ENCODE assay signal across 12 cellular contexts in genomic region chr22:44057411-44057987, GRCh38. TPM values are rescaled to one million over a fixed set of nuclear protein-coding genes. Genes with fewer than 3 reads are reported as not detected.
A peak's percentile ranks its signal among the peaks of the same experiment; 100 is the strongest.
DNase-seq lines count a peak whose midpoint lies in the region; ATAC-seq, FAIRE-seq and TF ChIP-seq lines count a peak whose summit lies in the region.
"Had no signal": no experiment of that assay in that cellular context is flagged by ENCODE, and none has a peak within 500 bp of the region (broad histone marks: within the 10 kb centered on the region; RNA-seq: fewer than 3 reads in every experiment).

No MANE protein-coding gene starts in this region.

- no peak overlapping the region for H3K4me3 Mint-ChIP-seq in H9
- H3K4me3 Mint-ChIP-seq: activated naive CD4-positive, alpha-beta T cell treated with anti-CD3 and anti-CD28 coated beads for 36 hours; WTC11 had no signal

- no peak overlapping the region for H4K91ac ChIP-seq in H9 (ENCODE audit: insufficient read length, low read depth, low read length)

- H3K79me2 ChIP-seq in GM12878 (ENCODE audit: control insufficient read depth, insufficient read depth, low read length) (peaks cover 41% of the 10 kb centered on the region), H9 (ENCODE audit: insufficient read depth, low read length) (no peaks in the 10 kb centered on the region)

- H2BK5ac ChIP-seq in H9 (ENCODE audit: insufficient read length, low read length), result no peak overlapping the region

- H3K27me3 ChIP-seq in GM12878 (replicated peaks in 1 of 2; ENCODE audit: control insufficient read depth in 2 of 2, insufficient read depth in 2 of 2, low read length in 1 of 2) (no peaks in the 10 kb centered on the region), heart right ventricle (no peaks in the 10 kb centered on the region), prostate gland (replicated peaks; ENCODE audit: insufficient read depth) (no peaks in the 10 kb centered on the region), uterus (no peaks in the 10 kb centered on the region), H9 (ENCODE audit: insufficient read depth, low read length) (no peaks in the 10 kb centered on the region)
- H3K27me3 ChIP-seq: neutrophil, tibial nerve had no signal

- H4K8ac ChIP-seq in H9 (replicated peaks; ENCODE audit: insufficient read length, low read depth, low read length), result no peak overlapping the region

- no peak overlapping the region for H4K5ac ChIP-seq in H9 (ENCODE audit: insufficient read length, low read depth, low read length)

- H3K27ac ChIP-seq in GM12878 (ENCODE audit: control insufficient read depth, insufficient read depth) (no peak overlapping the region), heart right ventricle (peak overlapping the region in 9 of 10 donors; percentile 50 to 85 (median 78)), prostate gland (peak overlapping the region; percentile 67 to 73), uterus (peak overlapping the region; percentile 72 to 87), H9 (ENCODE audit: insufficient read length, low read depth, low read length) (no peak overlapping the region)
- H3K27ac ChIP-seq: neutrophil had no signal

- DNase-seq in GM12878 (ENCODE audit: low read depth, low spot score) (no peak), heart right ventricle (peak; percentile 73 to 75), prostate gland (ENCODE audit: low spot score) (peak; percentile 17), uterus (peak; percentile 69 to 83), H9 (no peak), DMS153 treated with DMSO at 0.1 percent for 48 hours (lab: John Stamatoyannopoulos, UW; ENCODE audit: unreplicated experiment) (no peak), COLO668 (lab: John Stamatoyannopoulos, UW; ENCODE audit: unreplicated experiment) (no peak)
- DNase-seq: activated naive CD4-positive, alpha-beta T cell treated with anti-CD3 and anti-CD28 coated beads for 36 hours had no signal

- H3K9me3 ChIP-seq in GM12878 (replicated peaks; ENCODE audit: control insufficient read depth, insufficient read depth, low read length) (no peaks in the 10 kb centered on the region; the same call in 2 of the 3 replicates), heart right ventricle (peaks cover 0 to 13% (median 0%) of the 10 kb centered on the region in 11 donors), prostate gland (no peaks in the 10 kb centered on the region), uterus (no peaks in the 10 kb centered on the region), H9 (ENCODE audit: control insufficient read depth, low read depth, low read length) (no peaks in the 10 kb centered on the region)
- H3K9me3 ChIP-seq: neutrophil had no signal

- peaks cover 6 to 12% of the 10 kb centered on the region in 2 experiments; a peak in 2 of 4 replicates for H3K4me1 Mint-ChIP-seq in H9
- H3K4me1 Mint-ChIP-seq: WTC11 had no signal

- H3K36me3 Mint-ChIP-seq in H9 (ENCODE audit: insufficient read depth in 1 of 3, low read depth in 3 of 3), result peaks cover 0 to 6% (median 0%) of the 10 kb centered on the region in 3 experiments; a peak in 4 of 7 replicates

- H2BK20ac ChIP-seq in H9 (ENCODE audit: low read depth, low read length, poor library complexity, severe bottlenecking), result no peak overlapping the region

- H3K4me3 ChIP-seq in GM12878 (no peak overlapping the region), heart right ventricle (peak overlapping the region in 3 of 10 donors; percentile 9 to 16 (median 13)), prostate gland (no peak overlapping the region), uterus (no peak overlapping the region)
- H3K4me3 ChIP-seq: tibial nerve had no signal

- in situ Hi-C loops in GM12878 (cut with MboI), result no loop called here

- CTCF ChIA-PET in GM12878 (lab: Yijun Ruan, JAX), result interaction anchor here (1.5 kb wide), 1 partner anchor 25 kb away, joined by 4 read pairs; no protein-coding TSS in a partner anchor

- H3K9ac ChIP-seq in GM12878 (ENCODE audit: control insufficient read depth, insufficient read depth, low read length) (no peak overlapping the region), H9 (ENCODE audit: extremely low read depth, insufficient read length, low read length) (no peak overlapping the region)

- no peak overlapping the region for H3T11ph ChIP-seq in H9 (ENCODE audit: low read length)

- peaks cover 4 to 7% of the 10 kb centered on the region in 2 experiments; a peak in 3 of 4 replicates for H3K36me3 ChIP-seq in GM12878 (ENCODE audit: control insufficient read depth in 2 of 2, insufficient read depth in 2 of 2, low read length in 1 of 2)
- H3K36me3 ChIP-seq in heart right ventricle, result peaks cover 0 to 8% (median 0%) of the 10 kb centered on the region in 9 donors
- no peaks in the 10 kb centered on the region for H3K36me3 ChIP-seq in prostate gland
- H3K36me3 ChIP-seq in uterus, result no peaks in the 10 kb centered on the region
- H3K36me3 ChIP-seq: neutrophil, tibial nerve had no signal

- H2BK12ac ChIP-seq in H9 (ENCODE audit: insufficient read length, low read depth, low read length), result no peak overlapping the region

- no peaks in the 10 kb centered on the region for H4K20me1 ChIP-seq in GM12878 (ENCODE audit: control insufficient read depth, insufficient read depth)
- no peaks in the 10 kb centered on the region for H4K20me1 ChIP-seq in H9 (ENCODE audit: control insufficient read depth, insufficient read depth, insufficient read length)

- no peak overlapping the region for H3K27ac Mint-ChIP-seq in H9
- H3K27ac Mint-ChIP-seq: activated naive CD4-positive, alpha-beta T cell treated with anti-CD3 and anti-CD28 coated beads for 36 hours; WTC11 had no signal

- H3K18ac ChIP-seq in H9 (ENCODE audit: insufficient read length, low read depth, low read length), result no peak overlapping the region

- H3K14ac ChIP-seq in H9 (ENCODE audit: insufficient read depth, low read length), result no peak overlapping the region; the same call in 1 of the 2 replicates

- intact Hi-C loops in GM12878 (cut with micrococcal nuclease; ENCODE audit: unreplicated experiment) (no loop called here), heart right ventricle (cut with DNase I) (no loop called here), prostate gland (cut with DNase I) (no loop called here), uterus (cut with DNase I; ENCODE audit: low total_unique reads) (no loop called here)

- H3K9me3 Mint-ChIP-seq in H9, result peaks cover 5 to 6% of the 10 kb centered on the region in 2 experiments; a peak in 2 of 5 replicates

- H2AFZ ChIP-seq in GM12878 (ENCODE audit: control insufficient read depth, low read depth, low read length), result no peak overlapping the region
- H2AFZ ChIP-seq in H9 (ENCODE audit: low read length), result no peak overlapping the region

- no peak for TF ChIP-seq CTCF in GM12878 (IDR thresholded peaks at IDR 0.05 in 2 of 3, conservative IDR thresholded peaks at IDR 0.05 in 1 of 3; ENCODE audit: control insufficient read depth in 2 of 3, extremely low read depth in 1 of 3, insufficient read depth in 1 of 3, low read depth in 3 of 3, low read length in 3 of 3)
- no peak for TF ChIP-seq CTCF in heart right ventricle (IDR thresholded peaks at IDR 0.05)
- no peak for TF ChIP-seq CTCF in prostate gland (IDR thresholded peaks at IDR 0.05)
- TF ChIP-seq CTCF in uterus (IDR thresholded peaks at IDR 0.05), result no peak
- TF ChIP-seq CTCF in H9 (conservative IDR thresholded peaks at IDR 0.05), result no peak

- H3K56ac ChIP-seq in H9 (ENCODE audit: insufficient read length, low read depth, low read length), result no peak overlapping the region

- TF ChIP-seq POLR2A in GM12878 (IDR thresholded peaks at IDR 0.05; ENCODE audit: low read depth, low read length), result no peak
- no peak for TF ChIP-seq POLR2A in prostate gland (IDR thresholded peaks at IDR 0.05)
- no peak for TF ChIP-seq POLR2A in uterus (IDR thresholded peaks at IDR 0.05)

- H3K4ac ChIP-seq in H9 (ENCODE audit: low read depth, low read length), result no peak overlapping the region

- no peaks in the 10 kb centered on the region for H3K23me2 ChIP-seq in H9 (ENCODE audit: insufficient read length, low read depth, low read length, poor library complexity, severe bottlenecking)

- SMC1A ChIA-PET in GM12878 (lab: Charles Lee; ENCODE audit: uncharacterized antibody, unreplicated experiment), result interaction anchor here (0.9 to 1.2 kb wide), 3 partner anchors 9 to 64 kb away, joined by 3 to 6 read pairs (median 3); no protein-coding TSS in a partner anchor

- H3K4me2 ChIP-seq in GM12878 (ENCODE audit: control insufficient read depth, insufficient read depth), result no peak overlapping the region
- no peak overlapping the region for H3K4me2 ChIP-seq in H9 (ENCODE audit: insufficient read depth, insufficient read length, low read length)

- no peak for FAIRE-seq in GM12878 (lab: Jason Lieb, UNC)
- FAIRE-seq: bronchial epithelial cell had no signal

- no peak overlapping the region for H2BK120ac ChIP-seq in H9 (ENCODE audit: low read depth, low read length, poor library complexity, severe bottlenecking)

- RAD21 ChIA-PET in GM12878 (lab: Charles Lee; ENCODE audit: unreplicated experiment), result no interaction called here

- H2AK5ac ChIP-seq in H9 (ENCODE audit: insufficient read length, low read length), result no peak overlapping the region

- TF ChIP-seq RAD21 in GM12878 (IDR thresholded peaks at IDR 0.05; ENCODE audit: insufficient read depth, low read depth, low read length), result no peak

- no peak overlapping the region for H2BK15ac ChIP-seq in H9 (ENCODE audit: low read depth, low read length)

- no peak for TF ChIP-seq EP300 in GM12878 (IDR thresholded peaks at IDR 0.05; ENCODE audit: borderline replicate concordance in 1 of 2, control insufficient read depth in 1 of 2, low read depth in 2 of 2, low read length in 2 of 2)

- POLR2A ChIA-PET in GM12878 (lab: Charles Lee), result interaction anchor here (0.5 kb wide), 1 partner anchor 13 kb away, joined by 3 read pairs; no protein-coding TSS in a partner anchor

- BruUV-seq in GM12878 (replicated peaks; lab: Mats Ljungman, UMichigan), result TSS peak; percentile 52

- WGBS in GM12878 (ENCODE audit: insufficient coverage, insufficient replicate concordance, low lambda C conversion rate, missing lambda C conversion rate), result 96% methylated on average over 10 of the region's 10 CpGs
- WGBS in heart right ventricle, 2 donors, result 19 to 38% methylated on average over 10 of the region's 10 CpGs
- WGBS in prostate gland, result 16% methylated on average over 10 of the region's 10 CpGs
- WGBS in H9 (ENCODE audit: extremely low coverage, insufficient read length, low lambda C conversion rate), result no CpG with 5 or more reads among the region's 10 CpGs

- no peak overlapping the region for H3K23ac ChIP-seq in H9 (ENCODE audit: insufficient read length, low read depth, low read length)

- no peaks in the 10 kb centered on the region; the same call in 1 of the 2 replicates for H3K27me3 Mint-ChIP-seq in H9 (ENCODE audit: low read depth)

- no peaks in the 10 kb centered on the region for H3K79me1 ChIP-seq in H9 (ENCODE audit: insufficient read depth, low read depth, low read length, poor library complexity, severe bottlenecking)

- ATAC-seq in GM12878, result no peak
- peak; percentile 81 to 95 (median 92) for ATAC-seq in heart right ventricle
- ATAC-seq: WTC11 had no signal

- peaks cover 9% of the 10 kb centered on the region for H3K4me1 ChIP-seq in GM12878 (ENCODE audit: control insufficient read depth, insufficient read depth, low read length)
- H3K4me1 ChIP-seq in heart right ventricle, result peaks cover 6 to 25% (median 13%) of the 10 kb centered on the region in 9 donors
- no peaks in the 10 kb centered on the region for H3K4me1 ChIP-seq in prostate gland (replicated peaks)
- H3K4me1 ChIP-seq in uterus, result peaks cover 0 to 4% of the 10 kb centered on the region in 2 donors
- no peaks in the 10 kb centered on the region for H3K4me1 ChIP-seq in H9 (ENCODE audit: insufficient read depth, low read length)

RNA-seq across cellular contexts. Expression of gene PARVB, which starts 33.4 kb away (rescaled TPM):
- total RNA-seq in GM12878 (2013; cell fraction: nucleolus; rRNA removed), result 111 and 117 TPM in 2 replicates
- total RNA-seq in GM12878 (2014; rRNA removed) (134 and 152 TPM in 2 replicates), GM12878 (2014; rRNA removed; fragmentation: Illumina TruSeq; extraction: Trizol) (69.7 and 70.3 TPM in 2 replicates), GM12878 (2021) (154 and 159 TPM in 2 replicates), heart right ventricle (100 to 1,000 TPM in 4 of 10 donors, 10 to 100 TPM in 6; 53.9 to 201 (median 92.3) TPM), prostate gland (10 to 100 TPM; 11.7 to 28.4 TPM), uterus (10 to 100 TPM; 27.7 to 88.5 (median 41.7) TPM), H9 (2021) (15.6 and 17.2 TPM in 2 replicates)
- polyA plus RNA-seq in GM12878 (2011; ENCODE audit: low read depth), result 66.8 TPM
- polyA plus RNA-seq in GM12878 (2011; rRNA removed) (206 and 264 TPM in 2 replicates), GM12878 (2014; fragmentation: Illumina TruSeq; extraction: Trizol) (40.7 and 82.2 TPM in 2 replicates), GM12878 (2014; fragmentation: Nextera tagmentation; extraction: Ambion mirVana) (1 to 10 TPM; 5.2 to 7.1 TPM), GM12878 (2014; rRNA removed) (239 and 255 TPM in 2 replicates), GM12878 (2016; fragmentation: Nextera tagmentation; extraction: Ambion mirVana) (10 to 100 TPM; 60.9 to 66.9 TPM), heart right ventricle (10 to 100 TPM; 46.7 to 69.9 TPM)
- polyA plus RNA-seq in GM12878 (2011; cell fraction: cytosol; rRNA removed), result 342 and 427 TPM in 2 replicates
- 245 and 262 TPM in 2 replicates for polyA plus RNA-seq in GM12878 (2011; cell fraction: nucleus; rRNA removed)
- polyA plus RNA-seq in GM12878 (2012), result 179 and 250 TPM in 2 replicates
- polyA minus RNA-seq in GM12878 (2011; rRNA and poly(A)+ RNA removed), result 124 and 137 TPM in 2 replicates
- 41.4 and 42.4 TPM in 2 replicates for polyA minus RNA-seq in GM12878 (2011; cell fraction: cytosol; rRNA and poly(A)+ RNA removed)
- polyA minus RNA-seq in GM12878 (2011; cell fraction: nucleus; rRNA and poly(A)+ RNA removed), result 18.9 and 21.1 TPM in 2 replicates

Comparison
In these comparisons a context has a peak if more than half of its experiments do, and no peak if none do; other contexts are left out.
1. DNase-seq: peak in heart right ventricle (2 of 2), prostate gland (single experiment) and uterus (2 of 2); none in GM12878 (single experiment), H9 (single experiment), DMS153 treated with DMSO at 0.1 percent for 48 hours (single experiment) and COLO668 (single experiment).
2. H3K27ac ChIP-seq: peak in heart right ventricle (9 of 10), prostate gland (2 of 2) and uterus (2 of 2); none in GM12878 (single experiment) and H9 (single experiment).